8 cellular contexts compared by ENCODE assay signal in the genomic region with DNA sequence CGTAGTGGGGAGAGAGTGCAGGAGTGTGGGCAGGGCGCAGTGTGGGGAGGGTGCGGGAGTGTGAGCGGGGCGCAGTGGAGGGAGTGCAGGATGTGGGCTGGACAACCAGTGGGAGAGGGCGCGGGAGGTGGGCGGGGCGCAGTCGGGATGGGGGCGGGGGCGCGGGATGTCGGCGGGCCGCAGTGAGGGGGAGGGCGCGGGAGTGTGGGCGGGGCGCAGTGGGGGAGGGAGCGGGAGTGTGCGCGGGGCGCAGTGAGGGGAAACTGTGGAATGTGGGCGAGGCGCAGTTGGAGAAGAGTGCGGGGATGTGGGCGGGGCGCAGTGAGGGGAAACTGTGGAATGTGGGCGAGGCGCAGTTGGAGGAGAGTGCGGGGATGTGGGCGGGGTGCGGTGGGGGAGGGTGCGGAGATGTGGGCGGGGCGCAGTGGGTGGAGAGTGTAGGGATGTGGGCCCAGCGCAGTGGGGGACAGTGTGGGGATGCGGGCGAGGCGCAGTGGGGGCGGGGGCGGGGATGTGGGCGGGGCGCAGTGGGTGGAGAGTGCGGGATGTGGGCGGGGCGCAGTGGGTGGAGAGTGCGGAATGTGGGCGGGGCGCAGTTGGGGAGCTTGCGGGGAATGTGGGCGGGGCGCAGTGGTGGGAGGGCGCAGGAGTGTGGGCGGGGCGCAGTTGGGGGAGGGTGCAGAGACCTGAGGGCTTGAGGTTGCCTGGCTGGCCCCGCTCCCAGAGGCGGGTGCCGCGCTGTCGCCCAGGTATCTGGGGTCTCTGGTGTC. TPM values are rescaled to one million over a fixed set of nuclear protein-coding genes. Genes with fewer than 3 reads are reported as not detected.
DNase-seq lines count a peak whose midpoint lies in the region; ATAC-seq, FAIRE-seq and TF ChIP-seq lines count a peak whose summit lies in the region.

NXNL2 (plus strand) TSS at position 723 of the 770 bp plus-strand sequence. CDS start 257 bp downstream, outside the sequence.

- peaks cover 71% of the 10 kb centered on the region for H3K4me1 Mint-ChIP-seq in HFFc6 (ENCODE audit: low read depth)
- H3K4me1 Mint-ChIP-seq in activated CD4-positive, alpha-beta T cell treated with anti-CD3 and anti-CD28 coated beads, Interleukin-2, amount 10 ng/mL, durations not matched to agents 7 days and 5 days: peaks cover 25% of the 10 kb centered on the region
- peaks cover 12 to 21% of the 10 kb centered on the region in 2 donors for H3K4me1 Mint-ChIP-seq in stimulated activated naive B cell treated with anti-CD40 and anti-IgM and Interleukin-4, amounts not matched to agents 10 μg/mL and 1 μg/mL and 100 μg/mL, for 72 hours

- POLR2A ChIA-PET in activated CD4-positive, alpha-beta T cell treated with anti-CD3 and anti-CD28 coated beads, Interleukin-2, amount 10 ng/mL, durations not matched to agents 7 days and 5 days (lab: Charles Lee): no interaction called here
- POLR2A ChIA-PET in H1 (lab: Charles Lee; ENCODE audit: partially characterized antibody): interaction anchor here (0.7 to 4.8 kb wide), 8 partner anchors 10 to 221 kb away, joined by 3 to 21 read pairs (median 4); no protein-coding TSS in a partner anchor

- H3K18ac ChIP-seq in H1 (ENCODE audit: extremely low read depth, low read length): peak within 1 kb of the TSS; percentile 87
- H3K18ac ChIP-seq in mesenchymal stem cell (ENCODE audit: low read depth in 1 of 2, low read length in 2 of 2): peak within 1 kb of the TSS; percentile 85 to 95

- H2BK20ac ChIP-seq in H1 (ENCODE audit: low read length): 0 out of 2 replicates have a peak within 1 kb of the TSS, but pooled peaks have one; percentile 32

- H3K56ac ChIP-seq in H1 (replicated peaks; ENCODE audit: insufficient read length, low read depth, low read length): no peak within 1 kb of the TSS

- no peaks in the 10 kb centered on the region for H3K36me3 ChIP-seq in H1 (ENCODE audit: control insufficient read depth in 2 of 4, insufficient read depth in 4 of 4, low read length in 3 of 4)
- H3K36me3 ChIP-seq in mesenchymal stem cell (ENCODE audit: control insufficient read depth in 1 of 2, insufficient read depth in 2 of 2, low read depth in 1 of 2, low read length in 2 of 2): peaks cover 0 to 10% of the 10 kb centered on the region in 2 experiments

- H3K9ac ChIP-seq in H1 (replicated peaks in 1 of 4; ENCODE audit: extremely low read depth in 1 of 4, low read depth in 3 of 4, low read length in 3 of 4) (peak within 1 kb of the TSS in 1 of 4 experiments; percentile 13; a peak in 3 of 7 replicates), mesenchymal stem cell (ENCODE audit: low read length) (peak within 1 kb of the TSS; percentile 53)

- peak within 1 kb of the TSS; percentile 50 for H2BK120ac ChIP-seq in H1 (replicated peaks; ENCODE audit: low read depth, low read length)
- H2BK120ac ChIP-seq in mesenchymal stem cell (ENCODE audit: low read depth, low read length): peak within 1 kb of the TSS; percentile 90

- H2BK5ac ChIP-seq in H1 (ENCODE audit: low read depth, low read length) (peak within 1 kb of the TSS; percentile 78; the same call in 1 of the 2 replicates), mesenchymal stem cell (ENCODE audit: low read depth, low read length, poor library complexity, severe bottlenecking) (peak within 1 kb of the TSS; percentile 87)

- H3K14ac ChIP-seq in H1 (ENCODE audit: insufficient read length): no peak within 1 kb of the TSS
- H3K14ac ChIP-seq in mesenchymal stem cell (ENCODE audit: low read length in 2 of 2): peak within 1 kb of the TSS in 1 of 2 experiments; percentile 23

- peak within 1 kb of the TSS; percentile 87 for H4K91ac ChIP-seq in H1 (replicated peaks; ENCODE audit: insufficient read length, low read length)
- H4K91ac ChIP-seq in mesenchymal stem cell (ENCODE audit: low read length): peak within 1 kb of the TSS; percentile 95

- TF ChIP-seq POLR2A in H1 (IDR thresholded peaks at IDR 0.05; ENCODE audit: control extremely low read depth in 1 of 2, low read depth in 2 of 2, low read length in 2 of 2): no peak; a peak in 1 of 3 replicates

- peak within 1 kb of the TSS; percentile 67 to 90 for H3K4me2 ChIP-seq in H1 (ENCODE audit: insufficient read depth in 1 of 2, low read depth in 2 of 2, low read length in 2 of 2)
- peak within 1 kb of the TSS; percentile 92 for H3K4me2 ChIP-seq in mesenchymal stem cell (ENCODE audit: low read length, poor library complexity, severe bottlenecking)

- TF ChIP-seq CTCF in HFFc6 (IDR thresholded peaks at IDR 0.05) (no peak), H1 (IDR thresholded peaks at IDR 0.05; ENCODE audit: control extremely low read depth in 1 of 3, insufficient read depth in 1 of 3, low read depth in 1 of 3, low read length in 3 of 3) (no peak)

- H3K36me3 Mint-ChIP-seq in HFFc6 (ENCODE audit: low read depth): peaks cover 37% of the 10 kb centered on the region
- H3K36me3 Mint-ChIP-seq in activated CD4-positive, alpha-beta T cell treated with anti-CD3 and anti-CD28 coated beads, Interleukin-2, amount 10 ng/mL, durations not matched to agents 7 days and 5 days (ENCODE audit: low read depth): no peaks in the 10 kb centered on the region
- no peaks in the 10 kb centered on the region for H3K36me3 Mint-ChIP-seq in stimulated activated naive B cell treated with anti-CD40 and anti-IgM and Interleukin-4, amounts not matched to agents 10 μg/mL and 1 μg/mL and 100 μg/mL, for 72 hours

- H3K79me2 ChIP-seq in H1 (ENCODE audit: control insufficient read depth in 1 of 2, insufficient read depth in 2 of 2, low read length in 2 of 2): no peaks in the 10 kb centered on the region

- H3K79me1 ChIP-seq in H1 (ENCODE audit: low read depth, low read length) (0 out of 2 replicates have a peak, but pooled peaks cover 9% of the 10 kb centered on the region), mesenchymal stem cell (replicated peaks; ENCODE audit: low read length, poor library complexity, severe bottlenecking) (peaks cover 10% of the 10 kb centered on the region)

- CTCF ChIA-PET in activated CD4-positive, alpha-beta T cell treated with anti-CD3 and anti-CD28 coated beads, Interleukin-2, amount 10 ng/mL, durations not matched to agents 7 days and 5 days (lab: Charles Lee): no interaction called here
- CTCF ChIA-PET in H1 (lab: Charles Lee; ENCODE audit: partially characterized antibody): interaction anchor here (0.8 to 3.4 kb wide), 7 partner anchors 13 to 225 kb away, joined by 3 to 18 read pairs (median 5); no protein-coding TSS in a partner anchor

- H2AFZ ChIP-seq in H1 (ENCODE audit: low read length) (peak within 1 kb of the TSS; percentile 42; the same call in 1 of the 2 replicates), mesenchymal stem cell (ENCODE audit: low read depth, low read length) (peak within 1 kb of the TSS; percentile 32)

- H4K5ac ChIP-seq in H1 (ENCODE audit: insufficient read length, low read depth, low read length): peak within 1 kb of the TSS; percentile 40

- H3K4ac ChIP-seq in H1 (replicated peaks; ENCODE audit: insufficient read length, low read depth, low read length) (peak within 1 kb of the TSS; percentile 83), mesenchymal stem cell (ENCODE audit: low read depth in 1 of 2, low read length in 2 of 2) (peak within 1 kb of the TSS; percentile 71 to 93)

- no peak for TF ChIP-seq RAD21 in H1 (IDR thresholded peaks at IDR 0.05 in 1 of 2, conservative IDR thresholded peaks at IDR 0.05 in 1 of 2; ENCODE audit: low read depth in 2 of 2, low read length in 2 of 2)

- DNase-seq in A172 (ENCODE audit: low spot score) (peak; percentile 82), HFFc6 (peak; percentile 91), H1 (ENCODE audit: low read depth in 1 of 2, low spot score in 2 of 2) (peak in 1 of 2 experiments; percentile 96), mesenchymal stem cell (peak; percentile 91)
- peak; percentile 38 for DNase-seq in activated CD4-positive, alpha-beta T cell treated with anti-CD3 and anti-CD28 coated beads, Interleukin-2, amount 10 ng/mL, durations not matched to agents 7 days and 5 days
- no peak for DNase-seq in stimulated activated naive B cell treated with anti-CD40 and anti-IgM and Interleukin-4, amounts not matched to agents 10 μg/mL and 1 μg/mL and 100 μg/mL, for 72 hours

- no peak for TF ChIP-seq EP300 in H1 (IDR thresholded peaks at IDR 0.05; ENCODE audit: borderline replicate concordance in 1 of 2, low read depth in 2 of 2, low read length in 2 of 2)

- peaks cover 1% of the 10 kb centered on the region; the same call in 1 of the 2 replicates for H3K27me3 Mint-ChIP-seq in HFFc6 (ENCODE audit: insufficient read depth)
- H3K27me3 Mint-ChIP-seq in activated CD4-positive, alpha-beta T cell treated with anti-CD3 and anti-CD28 coated beads, Interleukin-2, amount 10 ng/mL, durations not matched to agents 7 days and 5 days: peaks cover 56% of the 10 kb centered on the region
- peaks cover 61 to 83% of the 10 kb centered on the region in 2 donors for H3K27me3 Mint-ChIP-seq in stimulated activated naive B cell treated with anti-CD40 and anti-IgM and Interleukin-4, amounts not matched to agents 10 μg/mL and 1 μg/mL and 100 μg/mL, for 72 hours

- H3K27ac ChIP-seq in H1 (ENCODE audit: low read depth, low read length) (no peak within 1 kb of the TSS), mesenchymal stem cell (ENCODE audit: low read length, poor library complexity, severe bottlenecking) (peak within 1 kb of the TSS; percentile 96)

- H3K4me3 ChIP-seq in H1 (ENCODE audit: extremely low read depth in 1 of 4, insufficient read depth in 2 of 4, low read depth in 3 of 4, low read length in 4 of 4): peak within 1 kb of the TSS; percentile 55 to 91 (median 62)
- H3K4me3 ChIP-seq in mesenchymal stem cell (ENCODE audit: insufficient read depth in 1 of 2, low read depth in 1 of 2, low read length in 2 of 2): peak within 1 kb of the TSS; percentile 70 to 78

- peaks cover 2 to 7% of the 10 kb centered on the region in 2 experiments for H4K20me1 ChIP-seq in H1 (replicated peaks in 1 of 2; ENCODE audit: control insufficient read depth in 1 of 2, insufficient read depth in 2 of 2, low read length in 2 of 2)

- H3K27ac Mint-ChIP-seq in HFFc6: peak within 1 kb of the TSS; percentile 96
- no peak within 1 kb of the TSS for H3K27ac Mint-ChIP-seq in activated CD4-positive, alpha-beta T cell treated with anti-CD3 and anti-CD28 coated beads, Interleukin-2, amount 10 ng/mL, durations not matched to agents 7 days and 5 days
- H3K27ac Mint-ChIP-seq in stimulated activated naive B cell treated with anti-CD40 and anti-IgM and Interleukin-4, amounts not matched to agents 10 μg/mL and 1 μg/mL and 100 μg/mL, for 72 hours: no peak within 1 kb of the TSS

- H2AK5ac ChIP-seq in H1 (ENCODE audit: low read depth, low read length) (no peak within 1 kb of the TSS), mesenchymal stem cell (ENCODE audit: low read length, severe bottlenecking) (peak within 1 kb of the TSS; percentile 64)

- H3K27me3 ChIP-seq in H1 (replicated peaks in 1 of 4; ENCODE audit: control insufficient read depth in 3 of 4, extremely low read depth in 1 of 4, insufficient read depth in 3 of 4, low read length in 3 of 4): peaks cover 0 to 15% (median 12%) of the 10 kb centered on the region in 4 experiments; a peak in 4 of 7 replicates
- H3K27me3 ChIP-seq in mesenchymal stem cell (ENCODE audit: control insufficient read depth in 1 of 2, insufficient read depth in 1 of 2, low read length in 2 of 2): peaks cover 0 to 6% of the 10 kb centered on the region in 2 experiments

- FAIRE-seq in H1 (lab: Jason Lieb, UNC): no peak

- H3K4me3 Mint-ChIP-seq in HFFc6: peak within 1 kb of the TSS; percentile 97
- H3K4me3 Mint-ChIP-seq in activated CD4-positive, alpha-beta T cell treated with anti-CD3 and anti-CD28 coated beads, Interleukin-2, amount 10 ng/mL, durations not matched to agents 7 days and 5 days: peak within 1 kb of the TSS; percentile 43
- H3K4me3 Mint-ChIP-seq in stimulated activated naive B cell treated with anti-CD40 and anti-IgM and Interleukin-4, amounts not matched to agents 10 μg/mL and 1 μg/mL and 100 μg/mL, for 72 hours: peak within 1 kb of the TSS; percentile 45 to 50

- peaks cover 13% of the 10 kb centered on the region; the same call in 1 of the 2 replicates for H3K23me2 ChIP-seq in H1 (ENCODE audit: low read depth, low read length)

- H2BK12ac ChIP-seq in H1 (ENCODE audit: low read depth, low read length) (peak within 1 kb of the TSS; percentile 94; the same call in 1 of the 2 replicates), mesenchymal stem cell (ENCODE audit: low read length in 2 of 2) (peak within 1 kb of the TSS; percentile 57 to 59)

- WGBS in H1 (ENCODE audit: extremely low coverage in 1 of 2, insufficient coverage in 1 of 2, insufficient read length in 1 of 2, insufficient replicate concordance in 2 of 2, low coverage in 1 of 2, low lambda C conversion rate in 2 of 2, missing lambda C conversion rate in 1 of 2), 2 experiments: no CpG with 5 or more reads among the region's 62 CpGs
- 3% methylated on average over 48 of the region's 62 CpGs for WGBS in mesenchymal stem cell

- H3K23ac ChIP-seq in H1 (ENCODE audit: insufficient read length) (no peak within 1 kb of the TSS), mesenchymal stem cell (ENCODE audit: low read length in 2 of 2) (peak within 1 kb of the TSS; percentile 37 to 59)

- ATAC-seq in stimulated activated naive B cell treated with anti-CD40 and anti-IgM and Interleukin-4, amounts not matched to agents 10 μg/mL and 1 μg/mL and 100 μg/mL, for 72 hours (replicated peaks): peak; percentile 23 to 26
- ATAC-seq in GM21723 (IDR thresholded peaks at IDR 0.05; ENCODE audit: unreplicated experiment) (no peak), GM21737 (IDR thresholded peaks at IDR 0.05; ENCODE audit: unreplicated experiment) (no peak)

- H4K8ac ChIP-seq in H1 (ENCODE audit: extremely low read depth, insufficient read depth, low read length) (peak within 1 kb of the TSS; percentile 69; the same call in 1 of the 2 replicates), mesenchymal stem cell (ENCODE audit: low read length) (peak within 1 kb of the TSS; percentile 94)

- H3K4me1 ChIP-seq in H1 (replicated peaks in 1 of 4; ENCODE audit: control insufficient read depth in 3 of 4, insufficient read depth in 4 of 4, low read length in 3 of 4) (peaks cover 0 to 5% (median 4%) of the 10 kb centered on the region in 4 experiments; a peak in 5 of 7 replicates), mesenchymal stem cell (ENCODE audit: control insufficient read depth, insufficient read depth, low read depth, low read length) (peaks cover 39% of the 10 kb centered on the region)

- H3K9me3 Mint-ChIP-seq in HFFc6: peaks cover 12% of the 10 kb centered on the region
- no peaks in the 10 kb centered on the region for H3K9me3 Mint-ChIP-seq in activated CD4-positive, alpha-beta T cell treated with anti-CD3 and anti-CD28 coated beads, Interleukin-2, amount 10 ng/mL, durations not matched to agents 7 days and 5 days
- H3K9me3 Mint-ChIP-seq in stimulated activated naive B cell treated with anti-CD40 and anti-IgM and Interleukin-4, amounts not matched to agents 10 μg/mL and 1 μg/mL and 100 μg/mL, for 72 hours: peaks cover 0 to 1% of the 10 kb centered on the region in 2 donors

- H2BK15ac ChIP-seq in H1 (ENCODE audit: low read length) (0 out of 2 replicates have a peak within 1 kb of the TSS, but pooled peaks have one; percentile 72), mesenchymal stem cell (ENCODE audit: low read depth, poor library complexity, severe bottlenecking) (peak within 1 kb of the TSS; percentile 96)

- H3K9me3 ChIP-seq in H1 (ENCODE audit: insufficient read depth in 2 of 2, low read depth in 1 of 2, low read length in 1 of 2): no peaks in the 10 kb centered on the region
- H3K9me3 ChIP-seq in mesenchymal stem cell (ENCODE audit: control insufficient read depth, low read length): no peaks in the 10 kb centered on the region

RNA-seq across cellular contexts. Expression of gene NXNL2, which starts in this region (rescaled TPM):
- 0.43 and 1.2 TPM in 2 replicates for total RNA-seq in A172 (2014; rRNA removed; shearing (Covaris generic))
- total RNA-seq in HFFc6 (2021; fragmentation: NEBNext Ultra II Directional; extraction: Animal tissue kit (Norgen Biotek cat#: 25700)): 1 to 10 TPM; 5.4 to 8.8 (median 8.2) TPM
- total RNA-seq in activated CD4-positive, alpha-beta T cell treated with anti-CD3 and anti-CD28 coated beads, Interleukin-2, amount 10 ng/mL, durations not matched to agents 7 days and 5 days: not detected
- total RNA-seq in H1 (2021; fragmentation: NEBNext Ultra II Directional; extraction: Animal tissue kit (Norgen Biotek cat#: 25700)): 1.9 and 2.1 TPM in 2 replicates
- polyA plus RNA-seq in H1 (2011; rRNA removed): 2.6 and 5.6 TPM in 2 replicates
- 3.4 TPM for polyA plus RNA-seq in H1 (2011; cell fraction: cytosol; rRNA removed)
- 4.7 TPM for polyA plus RNA-seq in H1 (2011; cell fraction: nucleus; rRNA removed)
- polyA plus RNA-seq in H1 (2012, experiment 1 of 2): 0.58 to 1.6 TPM (median 1.2 TPM) in 4 replicates
- polyA plus RNA-seq in H1 (2012, experiment 2 of 2): 0.41 TPM
- 1.3 TPM for polyA plus RNA-seq in H1 (2013, experiment 1 of 2)
- polyA plus RNA-seq in H1 (2013, experiment 2 of 2): 0.98 TPM
- 0.61 and 0.98 TPM in 2 replicates for polyA minus RNA-seq in H1 (2011; rRNA and poly(A)+ RNA removed)
- 1.2 TPM for polyA minus RNA-seq in H1 (2011; cell fraction: cytosol; rRNA and poly(A)+ RNA removed)
- 6.5 TPM for polyA minus RNA-seq in H1 (2011; cell fraction: nucleus; rRNA and poly(A)+ RNA removed)
- 0.46 TPM for polyA plus RNA-seq in mesenchymal stem cell (2013, experiment 1 of 2)
- polyA plus RNA-seq in mesenchymal stem cell (2013, experiment 2 of 2): 0.53 TPM

Comparison
In these comparisons a context has a peak if more than half of its experiments do, and no peak if none do; other contexts are left out.
1. Peak in DNase-seq in activated CD4-positive, alpha-beta T cell treated with anti-CD3 and anti-CD28 coated beads, Interleukin-2, amount 10 ng/mL, durations not matched to agents 7 days and 5 days; RNA of the gene not detected or under 1 TPM.
2. H3K4me3 Mint-ChIP-seq: peak in every context shown above with its lines; median percentile 97 in HFFc6; 48 in stimulated activated naive B cell treated with anti-CD40 and anti-IgM and Interleukin-4, amounts not matched to agents 10 μg/mL and 1 μg/mL and 100 μg/mL, for 72 hours; 43 in activated CD4-positive, alpha-beta T cell treated with anti-CD3 and anti-CD28 coated beads, Interleukin-2, amount 10 ng/mL, durations not matched to agents 7 days and 5 days.
3. ATAC-seq: peak in stimulated activated naive B cell treated with anti-CD40 and anti-IgM and Interleukin-4, amounts not matched to agents 10 μg/mL and 1 μg/mL and 100 μg/mL, for 72 hours (2 of 2); none in GM21723 (single experiment) and GM21737 (single experiment).